ENCODE assay signal across 10 cellular contexts in genomic region chr11:77557553-77557952, GRCh38. TPM values are rescaled to one million over a fixed set of nuclear protein-coding genes. Genes with fewer than 3 reads are reported as not detected.
DNase-seq lines count a peak whose midpoint lies in the region; ATAC-seq and TF ChIP-seq lines count a peak whose summit lies in the region.
"Had no signal": no experiment of that assay in that cellular context is flagged by ENCODE, and none has a peak within 500 bp of the region (broad histone marks: within the 10 kb centered on the region; RNA-seq: fewer than 3 reads in every experiment).

No MANE protein-coding gene starts in this region.

- CTCF ChIA-PET in T-cell (lab: Charles Lee) = no interaction called here

- no peak overlapping the region for H2AFZ ChIP-seq in neuronal stem cell (ENCODE audit: low read length)
- H2AFZ ChIP-seq in mesenchymal stem cell (ENCODE audit: low read depth, low read length) = no peak overlapping the region

- H2BK12ac ChIP-seq in neuronal stem cell (ENCODE audit: low read length) (no peak overlapping the region), mesenchymal stem cell (ENCODE audit: low read length in 2 of 2) (no peak overlapping the region)

- H3K4me2 ChIP-seq in neuronal stem cell (ENCODE audit: insufficient read depth, low read length, poor library complexity, severe bottlenecking) (no peak overlapping the region), mesenchymal stem cell (ENCODE audit: low read length, poor library complexity, severe bottlenecking) (no peak overlapping the region)

- H3K36me3 ChIP-seq in neuronal stem cell (replicated peaks in 1 of 2; ENCODE audit: control insufficient read depth in 2 of 2, insufficient read depth in 2 of 2, low read length in 2 of 2) = no peaks in the 10 kb centered on the region
- H3K36me3 ChIP-seq in mesenchymal stem cell (ENCODE audit: control insufficient read depth in 1 of 2, insufficient read depth in 2 of 2, low read depth in 1 of 2, low read length in 2 of 2) = no peaks in the 10 kb centered on the region

- no peak overlapping the region for H3K14ac ChIP-seq in neuronal stem cell (ENCODE audit: low read length)
- no peak overlapping the region for H3K14ac ChIP-seq in mesenchymal stem cell (ENCODE audit: low read length in 2 of 2)

- no peak for ATAC-seq in HG03135 (IDR thresholded peaks at IDR 0.05; ENCODE audit: unreplicated experiment)
- ATAC-seq in T-cell (replicated peaks in 1 of 4) = no peak
- ATAC-seq: stimulated activated naive CD8-positive, alpha-beta T cell treated with anti-CD3 and anti-CD28 coated beads, Interleukin-15, Interleukin-2, amounts not matched to agents 100 U/mL and 50 U/mL, for 24 hours had no signal

- no peaks in the 10 kb centered on the region for H3K27me3 Mint-ChIP-seq in T-cell
- H3K27me3 Mint-ChIP-seq: naive B cell had no signal

- peaks cover 0 to 7% (median under 1%) of the 10 kb centered on the region in 3 donors for H3K9me3 Mint-ChIP-seq in T-cell

- H2AK5ac ChIP-seq in neuronal stem cell (ENCODE audit: low read depth, low read length) (no peak overlapping the region), mesenchymal stem cell (ENCODE audit: low read length, severe bottlenecking) (no peak overlapping the region)

- WGBS in neuronal stem cell (ENCODE audit: extremely low coverage in 2 of 2, insufficient read length in 2 of 2, insufficient replicate concordance in 1 of 2), 2 donors = no CpG with 5 or more reads among the region's 5 CpGs
- WGBS in mesenchymal stem cell = 80% methylated on average over 5 of the region's 5 CpGs

- H3K4me1 ChIP-seq in neuronal stem cell (ENCODE audit: control insufficient read depth in 2 of 2, insufficient read depth in 1 of 2, low read depth in 1 of 2, low read length in 2 of 2) = no peaks in the 10 kb centered on the region
- peaks cover 4% of the 10 kb centered on the region for H3K4me1 ChIP-seq in mesenchymal stem cell (ENCODE audit: control insufficient read depth, insufficient read depth, low read depth, low read length)

- H3K23ac ChIP-seq in neuronal stem cell (ENCODE audit: low read depth, low read length, poor library complexity) (no peak overlapping the region), mesenchymal stem cell (ENCODE audit: low read length in 2 of 2) (no peak overlapping the region)

- H4K91ac ChIP-seq in neuronal stem cell (ENCODE audit: low read depth, low read length, poor library complexity) (no peak overlapping the region), mesenchymal stem cell (ENCODE audit: low read length) (no peak overlapping the region)

- H3K36me3 Mint-ChIP-seq in T-cell = no peaks in the 10 kb centered on the region
- H3K36me3 Mint-ChIP-seq: naive B cell had no signal

- no peak overlapping the region for H3K4me3 ChIP-seq in GM12875 (ENCODE audit: low read depth, low read length)
- no peak overlapping the region for H3K4me3 ChIP-seq in epithelial cell of esophagus (ENCODE audit: low read length)
- H3K4me3 ChIP-seq in neuronal stem cell (ENCODE audit: low read length in 2 of 2) = no peak overlapping the region
- no peak overlapping the region for H3K4me3 ChIP-seq in mesenchymal stem cell (ENCODE audit: insufficient read depth in 1 of 2, low read depth in 1 of 2, low read length in 2 of 2)

- no peak overlapping the region for H2BK5ac ChIP-seq in neuronal stem cell (ENCODE audit: low read length)
- H2BK5ac ChIP-seq in mesenchymal stem cell (ENCODE audit: low read depth, low read length, poor library complexity, severe bottlenecking) = no peak overlapping the region

- H4K8ac ChIP-seq in neuronal stem cell (ENCODE audit: low read depth, low read length) (no peak overlapping the region), mesenchymal stem cell (ENCODE audit: low read length) (no peak overlapping the region)

- DNase-seq in A172 (ENCODE audit: low spot score) (peak; percentile 38), NOMO-1 treated with DMSO at 0.1 percent for 48 hours (lab: John Stamatoyannopoulos, UW; ENCODE audit: unreplicated experiment) (peak; percentile 13), epithelial cell of esophagus (ENCODE audit: low read depth) (peak; percentile 10), neuronal stem cell (ENCODE audit: low spot score) (no peak), mesenchymal stem cell (no peak), T-cell (no peak)
- DNase-seq: naive B cell; stimulated activated naive CD8-positive, alpha-beta T cell treated with anti-CD3 and anti-CD28 coated beads, Interleukin-15, Interleukin-2, amounts not matched to agents 100 U/mL and 50 U/mL, for 24 hours had no signal

- H3K27me3 ChIP-seq in neuronal stem cell (ENCODE audit: control insufficient read depth in 3 of 3, insufficient read depth in 3 of 3, low read depth in 1 of 3, low read length in 3 of 3) = no peaks in the 10 kb centered on the region
- H3K27me3 ChIP-seq in mesenchymal stem cell (ENCODE audit: control insufficient read depth in 1 of 2, insufficient read depth in 1 of 2, low read length in 2 of 2) = no peaks in the 10 kb centered on the region

- POLR2A ChIA-PET in T-cell (lab: Charles Lee) = no interaction called here

- H3K9me3 ChIP-seq in neuronal stem cell (replicated peaks in 1 of 2; ENCODE audit: control insufficient read depth in 2 of 2, insufficient read depth in 1 of 2, low read depth in 1 of 2, low read length in 2 of 2) (peaks cover 0 to 5% of the 10 kb centered on the region in 2 donors), mesenchymal stem cell (ENCODE audit: control insufficient read depth, low read length) (peaks cover under 1% of the 10 kb centered on the region)

- no peak overlapping the region for H3K18ac ChIP-seq in neuronal stem cell (ENCODE audit: low read length)
- H3K18ac ChIP-seq in mesenchymal stem cell (ENCODE audit: low read depth in 1 of 2, low read length in 2 of 2) = no peak overlapping the region

- H2BK120ac ChIP-seq in neuronal stem cell (ENCODE audit: low read depth, low read length) (no peak overlapping the region), mesenchymal stem cell (ENCODE audit: low read depth, low read length) (no peak overlapping the region)

- H3K27ac Mint-ChIP-seq in T-cell = no peak overlapping the region
- H3K27ac Mint-ChIP-seq: naive B cell had no signal

- H3K27ac ChIP-seq in neuronal stem cell (replicated peaks; ENCODE audit: low read length) (no peak overlapping the region), mesenchymal stem cell (ENCODE audit: low read length, poor library complexity, severe bottlenecking) (no peak overlapping the region)

- TF ChIP-seq CTCF in GM12875 (IDR thresholded peaks at IDR 0.05; ENCODE audit: borderline replicate concordance, insufficient read depth, low read depth, low read length) (peak; percentile 18; the same call in 1 of the 2 replicates), epithelial cell of esophagus (IDR thresholded peaks at IDR 0.05; ENCODE audit: insufficient read depth, low read depth, low read length, missing control alignments) (peak; percentile 11)

- H3K79me1 ChIP-seq in neuronal stem cell (ENCODE audit: low read depth, low read length) (no peaks in the 10 kb centered on the region), mesenchymal stem cell (replicated peaks; ENCODE audit: low read length, poor library complexity, severe bottlenecking) (no peaks in the 10 kb centered on the region)

- no peak overlapping the region for H3K4me3 Mint-ChIP-seq in T-cell
- H3K4me3 Mint-ChIP-seq: naive B cell had no signal

- no peak overlapping the region for H2BK15ac ChIP-seq in neuronal stem cell (ENCODE audit: low read length)
- H2BK15ac ChIP-seq in mesenchymal stem cell (ENCODE audit: low read depth, poor library complexity, severe bottlenecking) = no peak overlapping the region

- H3K4me1 Mint-ChIP-seq in T-cell = no peaks in the 10 kb centered on the region
- H3K4me1 Mint-ChIP-seq: naive B cell had no signal

- no peak overlapping the region for H3K9ac ChIP-seq in neuronal stem cell (ENCODE audit: low read depth, low read length, poor library complexity)
- no peak overlapping the region for H3K9ac ChIP-seq in mesenchymal stem cell (ENCODE audit: low read length)

- no peak overlapping the region for H3K4ac ChIP-seq in neuronal stem cell (ENCODE audit: low read length)
- H3K4ac ChIP-seq in mesenchymal stem cell (ENCODE audit: low read depth in 1 of 2, low read length in 2 of 2) = no peak overlapping the region

RNA-seq across cellular contexts. Expression of gene AQP11, which starts 32.2 kb away (rescaled TPM):
- 5.8 and 8.4 TPM in 2 replicates for total RNA-seq in A172 (2014; rRNA removed; shearing (Covaris generic))
- 0.61 TPM for polyA plus RNA-seq in neuronal stem cell (2013, experiment 1 of 2)
- polyA plus RNA-seq in neuronal stem cell (2013, experiment 2 of 2) = 0.69 TPM
- polyA plus RNA-seq in mesenchymal stem cell (2013, experiment 1 of 2) = 0.40 TPM
- 0.38 TPM for polyA plus RNA-seq in mesenchymal stem cell (2013, experiment 2 of 2)
- under 1 TPM in 4 of 5 donors, not detected in 1; 0.19 to 0.49 (median 0.28) TPM for total RNA-seq in T-cell

Comparison
In these comparisons a context has a peak if more than half of its experiments do, and no peak if none do; other contexts are left out.
1. DNase-seq: peak in A172 (single experiment), NOMO-1 treated with DMSO at 0.1 percent for 48 hours (single experiment) and epithelial cell of esophagus (single experiment); none in neuronal stem cell (single experiment), mesenchymal stem cell (single experiment) and T-cell (0 of 34).